In genomic region chr12:716506-716905, GRCh38 we compare ENCODE assay signal across 14 cellular contexts. TPM values are rescaled to one million over a fixed set of nuclear protein-coding genes. Genes with fewer than 3 reads are reported as not detected.
DNase-seq lines count a peak whose midpoint lies in the region; ATAC-seq and TF ChIP-seq lines count a peak whose summit lies in the region.
"Had no signal": no experiment of that assay in that cellular context is flagged by ENCODE, and none has a peak within 500 bp of the region (broad histone marks: within the 10 kb centered on the region; RNA-seq: fewer than 3 reads in every experiment).

No MANE protein-coding gene starts in this region.

- no peak overlapping the region for H2BK15ac ChIP-seq in mesendoderm (replicated peaks; ENCODE audit: low read depth)

- no peak overlapping the region for H2BK120ac ChIP-seq in mesendoderm (ENCODE audit: low read depth, low read length)

- no peak overlapping the region for H3K4me3 Mint-ChIP-seq in activated CD4-positive, alpha-beta T cell treated with anti-CD3 and anti-CD28 coated beads, Interleukin-2, amount 10 ng/mL, durations not matched to agents 7 days and 5 days
- H3K4me3 Mint-ChIP-seq: nephron progenitor cell had no signal

- H3K4me1 ChIP-seq in mesendoderm (ENCODE audit: control insufficient read depth, low read depth, low read length), result peaks cover 7% of the 10 kb centered on the region
- H3K4me1 ChIP-seq in esophagus squamous epithelium, result peaks cover 0 to 23% (median 0%) of the 10 kb centered on the region in 3 donors
- H3K4me1 ChIP-seq: SJSA1 had no signal

- no peak overlapping the region for H3K56ac ChIP-seq in mesendoderm (ENCODE audit: low read length)

- H4K5ac ChIP-seq in mesendoderm (ENCODE audit: low read length), result no peak overlapping the region

- intact Hi-C loops in posterior cingulate gyrus (cut with DNase I) (no loop called here), esophagus squamous epithelium (cut with DNase I) (no loop called here)

- peaks cover 47% of the 10 kb centered on the region for H3K4me1 Mint-ChIP-seq in activated CD4-positive, alpha-beta T cell treated with anti-CD3 and anti-CD28 coated beads, Interleukin-2, amount 10 ng/mL, durations not matched to agents 7 days and 5 days

- peaks cover 7% of the 10 kb centered on the region for H3K36me3 Mint-ChIP-seq in activated CD4-positive, alpha-beta T cell treated with anti-CD3 and anti-CD28 coated beads, Interleukin-2, amount 10 ng/mL, durations not matched to agents 7 days and 5 days (ENCODE audit: low read depth)
- H3K36me3 Mint-ChIP-seq in activated naive CD4-positive, alpha-beta T cell treated with anti-CD3 and anti-CD28 coated beads, Interleukin-2, amount 50 U/mL, for 72 hours, result peaks cover 0 to 12% of the 10 kb centered on the region in 2 donors

- H3K27me3 ChIP-seq in mesendoderm (ENCODE audit: insufficient read depth, low read length, poor library complexity) (no peaks in the 10 kb centered on the region), esophagus squamous epithelium (no peaks in the 10 kb centered on the region)
- H3K27me3 ChIP-seq: SJSA1 had no signal

- no peak overlapping the region for H3K27ac Mint-ChIP-seq in activated CD4-positive, alpha-beta T cell treated with anti-CD3 and anti-CD28 coated beads, Interleukin-2, amount 10 ng/mL, durations not matched to agents 7 days and 5 days
- peak overlapping the region; percentile 18 to 19 for H3K27ac Mint-ChIP-seq in activated naive CD4-positive, alpha-beta T cell treated with anti-CD3 and anti-CD28 coated beads, Interleukin-2, amount 50 U/mL, for 72 hours
- H3K27ac Mint-ChIP-seq: nephron progenitor cell had no signal

- H3K36me3 ChIP-seq in mesendoderm (ENCODE audit: control insufficient read depth, insufficient read depth, low read length), result no peaks in the 10 kb centered on the region
- no peaks in the 10 kb centered on the region for H3K36me3 ChIP-seq in esophagus squamous epithelium
- H3K36me3 ChIP-seq: SJSA1 had no signal

- no peak overlapping the region for H3K23ac ChIP-seq in mesendoderm (ENCODE audit: low read length)

- H4K8ac ChIP-seq in mesendoderm (ENCODE audit: low read depth, low read length), result no peak overlapping the region

- no peak overlapping the region for H3K27ac ChIP-seq in mesendoderm (ENCODE audit: low read depth, low read length)
- no peak overlapping the region for H3K27ac ChIP-seq in esophagus squamous epithelium
- H3K27ac ChIP-seq: SJSA1 had no signal

- POLR2A ChIA-PET in activated CD4-positive, alpha-beta T cell treated with anti-CD3 and anti-CD28 coated beads, Interleukin-2, amount 10 ng/mL, durations not matched to agents 7 days and 5 days (lab: Charles Lee), result no interaction called here

- no peaks in the 10 kb centered on the region for H3K79me2 ChIP-seq in mesendoderm (ENCODE audit: control insufficient read depth, insufficient read depth, low read length)

- no peak overlapping the region for H3K18ac ChIP-seq in mesendoderm (ENCODE audit: low read length)

- H3K27me3 Mint-ChIP-seq in activated CD4-positive, alpha-beta T cell treated with anti-CD3 and anti-CD28 coated beads, Interleukin-2, amount 10 ng/mL, durations not matched to agents 7 days and 5 days, result no peaks in the 10 kb centered on the region

- no peak overlapping the region for H3K4ac ChIP-seq in mesendoderm (ENCODE audit: low read depth, low read length)

- ATAC-seq in activated naive CD4-positive, alpha-beta T cell treated with anti-CD3 and anti-CD28 coated beads, Interleukin-2, amount 50 U/mL, for 72 hours, result peak; percentile 61 to 65

- DNase-seq in activated CD4-positive, alpha-beta T cell treated with anti-CD3 and anti-CD28 coated beads for 24 hours (ENCODE audit: low read depth in 2 of 2), result peak; percentile 35 to 36
- no peak for DNase-seq in activated CD4-positive, alpha-beta T cell treated with anti-CD3 and anti-CD28 coated beads, Interleukin-2, amount 10 ng/mL, durations not matched to agents 7 days and 5 days
- DNase-seq in activated naive CD4-positive, alpha-beta T cell treated with anti-CD3 and anti-CD28 coated beads, Interleukin-2, amount 50 U/mL, for 72 hours (ENCODE audit: low spot score in 2 of 2), result no peak
- DNase-seq in mesendoderm, result peak; percentile 47
- DNase-seq in stimulated activated CD8-positive, alpha-beta memory T cell treated with anti-CD3 and anti-CD28 coated beads, Interleukin-7, amount 100 ng/mL, for 48 hours (ENCODE audit: extremely low read depth in 1 of 2, low read depth in 1 of 2), result peak; percentile 11 to 39
- no peak for DNase-seq in posterior cingulate gyrus
- no peak for DNase-seq in nucleus accumbens (lab: John Stamatoyannopoulos, UW)
- no peak for DNase-seq in esophagus squamous epithelium (lab: John Stamatoyannopoulos, UW)
- DNase-seq: effector CD8-positive, alpha-beta T cell; IMR-90; NCI-H2227 treated with DMSO at 0.1 percent for 48 hours; nephron progenitor cell had no signal

- no peaks in the 10 kb centered on the region for H3K9me3 ChIP-seq in esophagus squamous epithelium
- H3K9me3 ChIP-seq: SJSA1 had no signal

- H3K9ac ChIP-seq in mesendoderm (ENCODE audit: low read length), result no peak overlapping the region

- TF ChIP-seq CTCF in esophagus squamous epithelium (IDR thresholded peaks at IDR 0.05), result no peak

- no peak for TF ChIP-seq POLR2A in esophagus squamous epithelium (IDR thresholded peaks at IDR 0.05)

- no peak overlapping the region for H2BK5ac ChIP-seq in mesendoderm (ENCODE audit: low read length)

- no peaks in the 10 kb centered on the region for H3K79me1 ChIP-seq in mesendoderm (ENCODE audit: low read length)

- H2AK5ac ChIP-seq in mesendoderm (ENCODE audit: low read length), result no peak overlapping the region

- CTCF ChIA-PET in activated CD4-positive, alpha-beta T cell treated with anti-CD3 and anti-CD28 coated beads, Interleukin-2, amount 10 ng/mL, durations not matched to agents 7 days and 5 days (lab: Charles Lee), result interaction anchor here (0.9 to 2.0 kb wide), 5 partner anchors 10 to 69 kb away, joined by 3 to 7 read pairs (median 4); no protein-coding TSS in a partner anchor

- no peak overlapping the region for H3K4me2 ChIP-seq in mesendoderm (ENCODE audit: low read length)

- H3K4me3 ChIP-seq in mesendoderm (ENCODE audit: low read length) (no peak overlapping the region), esophagus squamous epithelium (no peak overlapping the region)
- H3K4me3 ChIP-seq: SJSA1 had no signal

- WGBS in mesendoderm (ENCODE audit: extremely low coverage, insufficient coverage, low lambda C conversion rate), result no CpG with 5 or more reads among the region's 4 CpGs
- 43 to 69% methylated on average over 4 of the region's 4 CpGs for WGBS in esophagus squamous epithelium, 2 donors

- H3K9me3 Mint-ChIP-seq in activated CD4-positive, alpha-beta T cell treated with anti-CD3 and anti-CD28 coated beads, Interleukin-2, amount 10 ng/mL, durations not matched to agents 7 days and 5 days, result peaks cover 8% of the 10 kb centered on the region
- peaks cover 0 to 4% of the 10 kb centered on the region in 2 donors for H3K9me3 Mint-ChIP-seq in activated naive CD4-positive, alpha-beta T cell treated with anti-CD3 and anti-CD28 coated beads, Interleukin-2, amount 50 U/mL, for 72 hours
- H3K9me3 Mint-ChIP-seq: nephron progenitor cell had no signal

RNA-seq across cellular contexts. Expression of gene WNK1, which starts 35.9 kb away (rescaled TPM):
- total RNA-seq in activated CD4-positive, alpha-beta T cell treated with anti-CD3 and anti-CD28 coated beads, Interleukin-2, amount 10 ng/mL, durations not matched to agents 7 days and 5 days, result 100 to 1,000 TPM; 162 to 170 TPM
- total RNA-seq in activated naive CD4-positive, alpha-beta T cell treated with anti-CD3 and anti-CD28 coated beads, Interleukin-2, amount 50 U/mL, for 72 hours, result 100 to 1,000 TPM; 110 to 145 TPM
- 61.9 TPM for polyA plus RNA-seq in mesendoderm (2013, experiment 1 of 2)
- polyA plus RNA-seq in mesendoderm (2013, experiment 2 of 2), result 59.9 TPM
- 100 to 1,000 TPM; 120 to 269 (median 204) TPM for total RNA-seq in esophagus squamous epithelium

RNA-seq across cellular contexts. Expression of gene NINJ2, which starts 53.3 kb away (rescaled TPM):
- 1 to 10 TPM; 6.7 to 7.4 TPM for total RNA-seq in activated CD4-positive, alpha-beta T cell treated with anti-CD3 and anti-CD28 coated beads, Interleukin-2, amount 10 ng/mL, durations not matched to agents 7 days and 5 days
- total RNA-seq in activated naive CD4-positive, alpha-beta T cell treated with anti-CD3 and anti-CD28 coated beads, Interleukin-2, amount 50 U/mL, for 72 hours, result 1 to 10 TPM; 1.4 to 6.1 TPM
- polyA plus RNA-seq in mesendoderm (2013, experiment 1 of 2), result 0.38 TPM
- polyA plus RNA-seq in mesendoderm (2013, experiment 2 of 2), result 0.35 TPM
- 10 to 100 TPM in 1 of 4 donors, 1 to 10 TPM in 3; 2.2 to 14.9 (median 4.5) TPM for total RNA-seq in esophagus squamous epithelium
- total RNA-seq: A673, IMR-90, SJSA1 had no signal
- polyA plus RNA-seq: IMR-90 had no signal

Comparison
In these comparisons a context has a peak if more than half of its experiments do, and no peak if none do; other contexts are left out.
1. DNase-seq: peak in activated CD4-positive, alpha-beta T cell treated with anti-CD3 and anti-CD28 coated beads for 24 hours (2 of 2), mesendoderm (single experiment) and stimulated activated CD8-positive, alpha-beta memory T cell treated with anti-CD3 and anti-CD28 coated beads, Interleukin-7, amount 100 ng/mL, for 48 hours (2 of 2); none in activated CD4-positive, alpha-beta T cell treated with anti-CD3 and anti-CD28 coated beads, Interleukin-2, amount 10 ng/mL, durations not matched to agents 7 days and 5 days (single experiment), activated naive CD4-positive, alpha-beta T cell treated with anti-CD3 and anti-CD28 coated beads, Interleukin-2, amount 50 U/mL, for 72 hours (0 of 2), posterior cingulate gyrus (0 of 10), nucleus accumbens (0 of 56) and esophagus squamous epithelium (single experiment).